Comparison of ENCODE assay signal across 22 cellular contexts in genomic region chr4:88794952-88795351, GRCh38.
"Had no signal": no experiment of that assay in that cellular context is flagged by ENCODE, and none has a peak within 500 bp of the region (broad histone marks: within the 10 kb centered on the region; RNA-seq: fewer than 3 reads in every experiment).

No MANE protein-coding gene starts in this region.

- H3K27me3 ChIP-seq: MG63 had no signal

- H3K27ac ChIP-seq: RWPE1 had no signal

- H3K4me3 ChIP-seq: MG63 had no signal

- H3K36me3 ChIP-seq: MG63 had no signal

- DNase-seq: Karpas-422, KG1, MG63, NCI-H1092, NCI-H1105 treated with DMSO at 0.1 percent for 48 hours, NCI-H1417 treated with DMSO at 0.1 percent for 48 hours, NCI-H146, NCI-H1694 treated with DMSO at 0.1 percent for 48 hours, NCI-H1930, NCI-H2081, NCI-H2107, NCI-H226, NCI-H446, NCI-H510A, NCI-H524 treated with DMSO at 0.1 percent for 48 hours, NCI-H69, NCI-H774, PC-3, SHP77 had no signal

- ATAC-seq: Panc1, PC-3, SK-N-SH treated with all-trans-retinoic acid at 6 μM for 48 hours had no signal
